In genomic region chr1:9250336-9250585, GRCh38 we compare ENCODE assay signal across 15 cellular contexts. TPM values are rescaled to one million over a fixed set of nuclear protein-coding genes. Genes with fewer than 3 reads are reported as not detected.
DNase-seq lines count a peak whose midpoint lies in the region; FAIRE-seq and TF ChIP-seq lines count a peak whose summit lies in the region.
"Had no signal": no experiment of that assay in that cellular context is flagged by ENCODE, and none has a peak within 500 bp of the region (broad histone marks: within the 10 kb centered on the region; RNA-seq: fewer than 3 reads in every experiment).

No MANE protein-coding gene starts in this region.

- H4K5ac ChIP-seq in H1 (ENCODE audit: insufficient read length, low read depth, low read length): peak overlapping the region; percentile 30

- DNase-seq in Peyer's patch: no peak
- DNase-seq in H1 (ENCODE audit: low read depth in 1 of 2, low spot score in 2 of 2): no peak
- no peak for DNase-seq in NCI-H345 treated with DMSO at 0.1 percent for 48 hours (lab: John Stamatoyannopoulos, UW; ENCODE audit: unreplicated experiment)
- no peak for DNase-seq in HuH-7 (ENCODE audit: low spot score)
- no peak for DNase-seq in activated CD4-positive, alpha-beta T cell treated with anti-CD3 and anti-CD28 coated beads, Interleukin-2, amount 10 ng/mL, durations not matched to agents 24 days and 14 days
- no peak for DNase-seq in activated CD8-positive, alpha-beta memory T cell treated with anti-CD3 and anti-CD28 coated beads for 24 hours
- DNase-seq: activated gamma-delta T cell treated with Interleukin-2 at 50 U/mL for 16 hours; foreskin melanocyte; GOT3; NCI-H1417 treated with DMSO at 0.1 percent for 48 hours; stimulated activated naive CD4-positive, alpha-beta T cell had no signal

- H3K36me3 ChIP-seq in Peyer's patch: peaks cover 0 to 18% (median 0%) of the 10 kb centered on the region in 3 donors
- no peaks in the 10 kb centered on the region for H3K36me3 ChIP-seq in H1 (ENCODE audit: control insufficient read depth in 2 of 4, insufficient read depth in 4 of 4, low read length in 3 of 4)

- no peak overlapping the region for H2AFZ ChIP-seq in H1 (ENCODE audit: low read length)

- H3K79me1 ChIP-seq in H1 (ENCODE audit: low read depth, low read length): no peaks in the 10 kb centered on the region

- peak overlapping the region in 3 of 4 donors; percentile 43 to 85 (median 79) for H3K27ac ChIP-seq in Peyer's patch
- H3K27ac ChIP-seq in H1 (ENCODE audit: low read depth, low read length): no peak overlapping the region
- H3K27ac ChIP-seq in temporal lobe (ENCODE audit: low read depth, low read length): peak overlapping the region; percentile 6
- H3K27ac ChIP-seq: BLaER1 had no signal

- H3K4me1 ChIP-seq in Peyer's patch (peaks cover 0 to 61% (median 5%) of the 10 kb centered on the region in 4 donors), H1 (replicated peaks in 1 of 4; ENCODE audit: control insufficient read depth in 3 of 4, insufficient read depth in 4 of 4, low read length in 3 of 4) (peaks cover 17 to 37% (median 30%) of the 10 kb centered on the region in 4 experiments)

- no peak overlapping the region for H3K23ac ChIP-seq in H1 (ENCODE audit: insufficient read length)

- H3K9me3 Mint-ChIP-seq in nephron: no peaks in the 10 kb centered on the region
- H3K9me3 Mint-ChIP-seq in activated CD4-positive, alpha-beta T cell treated with anti-CD3 and anti-CD28 coated beads, Interleukin-2, amount 10 ng/mL, durations not matched to agents 24 days and 14 days: no peaks in the 10 kb centered on the region
- H3K9me3 Mint-ChIP-seq: immature natural killer cell had no signal

- H3K27me3 Mint-ChIP-seq in nephron (ENCODE audit: low read depth): no peaks in the 10 kb centered on the region
- H3K27me3 Mint-ChIP-seq in activated CD4-positive, alpha-beta T cell treated with anti-CD3 and anti-CD28 coated beads, Interleukin-2, amount 10 ng/mL, durations not matched to agents 24 days and 14 days: no peaks in the 10 kb centered on the region

- POLR2A ChIA-PET in H1 (lab: Charles Lee; ENCODE audit: partially characterized antibody): interaction anchor here (0.8 to 2.1 kb wide), 6 partner anchors 9 to 370 kb away, joined by 3 to 8 read pairs (median 3); no protein-coding TSS in a partner anchor

- no peak overlapping the region for H2AK5ac ChIP-seq in H1 (ENCODE audit: low read depth, low read length)

- H3K27ac Mint-ChIP-seq in nephron: peak overlapping the region; percentile 62 to 79 (median 63)
- H3K27ac Mint-ChIP-seq in activated CD4-positive, alpha-beta T cell treated with anti-CD3 and anti-CD28 coated beads, Interleukin-2, amount 10 ng/mL, durations not matched to agents 24 days and 14 days: no peak overlapping the region
- H3K27ac Mint-ChIP-seq: immature natural killer cell had no signal

- no peak for TF ChIP-seq EP300 in H1 (IDR thresholded peaks at IDR 0.05; ENCODE audit: borderline replicate concordance in 1 of 2, low read depth in 2 of 2, low read length in 2 of 2)

- TF ChIP-seq RAD21 in H1 (IDR thresholded peaks at IDR 0.05 in 1 of 2, conservative IDR thresholded peaks at IDR 0.05 in 1 of 2; ENCODE audit: low read depth in 2 of 2, low read length in 2 of 2): no peak

- intact Hi-C loops in activated CD4-positive, alpha-beta T cell treated with anti-CD3 and anti-CD28 coated beads, Interleukin-2, amount 10 ng/mL, durations not matched to agents 24 days and 14 days (cut with micrococcal nuclease): no loop called here

- no peaks in the 10 kb centered on the region for H3K79me2 ChIP-seq in H1 (ENCODE audit: control insufficient read depth in 1 of 2, insufficient read depth in 2 of 2, low read length in 2 of 2)

- H2BK5ac ChIP-seq in H1 (ENCODE audit: low read depth, low read length): 0 out of 2 replicates have a peak overlapping the region, but pooled peaks have one; percentile 36

- peak overlapping the region; percentile 32; the same call in 1 of the 2 replicates for H2BK12ac ChIP-seq in H1 (ENCODE audit: low read depth, low read length)

- H3K4me2 ChIP-seq in H1 (ENCODE audit: insufficient read depth in 1 of 2, low read depth in 2 of 2, low read length in 2 of 2): no peak overlapping the region
- H3K4me2 ChIP-seq: BLaER1 had no signal

- TF ChIP-seq CTCF in Peyer's patch (IDR thresholded peaks at IDR 0.05) (no peak), H1 (IDR thresholded peaks at IDR 0.05; ENCODE audit: control extremely low read depth in 1 of 3, insufficient read depth in 1 of 3, low read depth in 1 of 3, low read length in 3 of 3) (no peak), nephron (IDR thresholded peaks at IDR 0.05; ENCODE audit: unreplicated experiment in 3 of 3) (no peak)

- 0 out of 2 replicates have a peak, but pooled peaks cover 2% of the 10 kb centered on the region for H3K23me2 ChIP-seq in H1 (ENCODE audit: low read depth, low read length)

- peak overlapping the region; percentile 86; the same call in 1 of the 2 replicates for H3K18ac ChIP-seq in H1 (ENCODE audit: extremely low read depth, low read length)

- peaks cover 23% of the 10 kb centered on the region for H3K36me3 Mint-ChIP-seq in nephron (ENCODE audit: low read depth)
- H3K36me3 Mint-ChIP-seq in activated CD4-positive, alpha-beta T cell treated with anti-CD3 and anti-CD28 coated beads, Interleukin-2, amount 10 ng/mL, durations not matched to agents 24 days and 14 days (ENCODE audit: low read depth): peaks cover 20% of the 10 kb centered on the region

- no peak overlapping the region for H2BK20ac ChIP-seq in H1 (ENCODE audit: low read length)

- H3K4me3 ChIP-seq in Peyer's patch (peak overlapping the region in 1 of 4 donors; percentile 28), H1 (ENCODE audit: extremely low read depth in 1 of 4, insufficient read depth in 2 of 4, low read depth in 3 of 4, low read length in 4 of 4) (no peak overlapping the region)
- H3K4me3 ChIP-seq: BLaER1 had no signal

- TF ChIP-seq POLR2A in Peyer's patch (IDR thresholded peaks at IDR 0.05) (no peak), H1 (IDR thresholded peaks at IDR 0.05; ENCODE audit: control extremely low read depth in 1 of 2, low read depth in 2 of 2, low read length in 2 of 2) (no peak)

- CTCF ChIA-PET in H1 (lab: Charles Lee; ENCODE audit: partially characterized antibody): interaction anchor here (0.6 to 12.2 kb wide), 27 partner anchors 10 to 344 kb away, joined by 3 to 127 read pairs (median 4); partner anchors contain the start of gene H6PD

- H4K20me1 ChIP-seq in H1 (replicated peaks in 1 of 2; ENCODE audit: control insufficient read depth in 1 of 2, insufficient read depth in 2 of 2, low read length in 2 of 2): peaks cover 0 to 1% of the 10 kb centered on the region in 2 experiments

- H3K4me1 Mint-ChIP-seq in nephron: peaks cover 47% of the 10 kb centered on the region
- peaks cover 15% of the 10 kb centered on the region for H3K4me1 Mint-ChIP-seq in activated CD4-positive, alpha-beta T cell treated with anti-CD3 and anti-CD28 coated beads, Interleukin-2, amount 10 ng/mL, durations not matched to agents 24 days and 14 days

- H2BK15ac ChIP-seq in H1 (ENCODE audit: low read length): no peak overlapping the region

- no CpG with 5 or more reads among the region's 4 CpGs for WGBS in H1 (ENCODE audit: extremely low coverage in 1 of 2, insufficient coverage in 1 of 2, insufficient read length in 1 of 2, insufficient replicate concordance in 2 of 2, low coverage in 1 of 2, low lambda C conversion rate in 2 of 2, missing lambda C conversion rate in 1 of 2), 2 experiments

- H3K9me3 ChIP-seq in Peyer's patch (no peaks in the 10 kb centered on the region), H1 (ENCODE audit: insufficient read depth in 2 of 2, low read depth in 1 of 2, low read length in 1 of 2) (no peaks in the 10 kb centered on the region)
- H3K9me3 ChIP-seq: BLaER1 had no signal

- H4K91ac ChIP-seq in H1 (replicated peaks; ENCODE audit: insufficient read length, low read length): peak overlapping the region; percentile 78

- H4K8ac ChIP-seq in H1 (ENCODE audit: extremely low read depth, insufficient read depth, low read length): no peak overlapping the region

- no peak overlapping the region for H3K4ac ChIP-seq in H1 (replicated peaks; ENCODE audit: insufficient read length, low read depth, low read length)

- H3K56ac ChIP-seq in H1 (replicated peaks; ENCODE audit: insufficient read length, low read depth, low read length): no peak overlapping the region

- no peak overlapping the region; a peak in 1 of 7 replicates for H3K9ac ChIP-seq in H1 (replicated peaks in 1 of 4; ENCODE audit: extremely low read depth in 1 of 4, low read depth in 3 of 4, low read length in 3 of 4)
- H3K9ac ChIP-seq: BLaER1 had no signal

- peak overlapping the region in 1 of 3 experiments; percentile 19 for H3K4me3 Mint-ChIP-seq in nephron
- H3K4me3 Mint-ChIP-seq in activated CD4-positive, alpha-beta T cell treated with anti-CD3 and anti-CD28 coated beads, Interleukin-2, amount 10 ng/mL, durations not matched to agents 24 days and 14 days: no peak overlapping the region
- H3K4me3 Mint-ChIP-seq: immature natural killer cell had no signal

- H3K27me3 ChIP-seq in Peyer's patch (no peaks in the 10 kb centered on the region), H1 (replicated peaks in 1 of 4; ENCODE audit: control insufficient read depth in 3 of 4, extremely low read depth in 1 of 4, insufficient read depth in 3 of 4, low read length in 3 of 4) (no peaks in the 10 kb centered on the region; a peak in 1 of 7 replicates)
- H3K27me3 ChIP-seq: BLaER1 had no signal

- no peak overlapping the region for H3K14ac ChIP-seq in H1 (ENCODE audit: insufficient read length)

- FAIRE-seq in H1 (lab: Jason Lieb, UNC): no peak

- no peak overlapping the region for H2BK120ac ChIP-seq in H1 (replicated peaks; ENCODE audit: low read depth, low read length)

RNA-seq across cellular contexts. Expression of gene H6PD, which starts 15.7 kb away (rescaled TPM):
- total RNA-seq in Peyer's patch (10 to 100 TPM; 23.1 to 72.9 (median 37.2) TPM), temporal lobe (6.4 TPM)
- 3.8 and 4.0 TPM in 2 replicates for total RNA-seq in H1 (2021; fragmentation: NEBNext Ultra II Directional; extraction: Animal tissue kit (Norgen Biotek cat#: 25700))
- 3.6 and 5.0 TPM in 2 replicates for polyA plus RNA-seq in H1 (2011; rRNA removed)
- polyA plus RNA-seq in H1 (2011; cell fraction: cytosol; rRNA removed): 3.7 TPM
- 6.8 TPM for polyA plus RNA-seq in H1 (2011; cell fraction: nucleus; rRNA removed)
- polyA plus RNA-seq in H1 (2012, experiment 1 of 2): 3.3 to 5.0 TPM (median 3.8 TPM) in 4 replicates
- 3.4 TPM for polyA plus RNA-seq in H1 (2012, experiment 2 of 2)
- polyA plus RNA-seq in H1 (2013, experiment 1 of 2): 5.8 TPM
- polyA plus RNA-seq in H1 (2013, experiment 2 of 2): 4.7 TPM
- 3.8 and 3.9 TPM in 2 replicates for polyA minus RNA-seq in H1 (2011; rRNA and poly(A)+ RNA removed)
- polyA minus RNA-seq in H1 (2011; cell fraction: cytosol; rRNA and poly(A)+ RNA removed): 3.4 TPM
- polyA minus RNA-seq in H1 (2011; cell fraction: nucleus; rRNA and poly(A)+ RNA removed): 3.4 TPM
- 17.4 and 17.7 TPM in 2 replicates for total RNA-seq in activated CD4-positive, alpha-beta T cell treated with anti-CD3 and anti-CD28 coated beads, Interleukin-2, amount 10 ng/mL, durations not matched to agents 24 days and 14 days

RNA-seq across cellular contexts. Expression of gene SPSB1, which starts 42.4 kb away (rescaled TPM):
- 100 to 1,000 TPM in 2 of 4 donors, 10 to 100 TPM in 2; 69.3 to 168 (median 94.1) TPM for total RNA-seq in Peyer's patch
- 4.0 and 5.3 TPM in 2 replicates for total RNA-seq in H1 (2021; fragmentation: NEBNext Ultra II Directional; extraction: Animal tissue kit (Norgen Biotek cat#: 25700))
- 6.4 and 8.2 TPM in 2 replicates for polyA plus RNA-seq in H1 (2011; rRNA removed)
- 5.0 TPM for polyA plus RNA-seq in H1 (2011; cell fraction: cytosol; rRNA removed)
- 5.0 TPM for polyA plus RNA-seq in H1 (2011; cell fraction: nucleus; rRNA removed)
- polyA plus RNA-seq in H1 (2012, experiment 1 of 2): 3.3 to 5.5 TPM (median 4.1 TPM) in 4 replicates
- 4.3 TPM for polyA plus RNA-seq in H1 (2012, experiment 2 of 2)
- 2.6 TPM for polyA plus RNA-seq in H1 (2013, experiment 1 of 2)
- 2.9 TPM for polyA plus RNA-seq in H1 (2013, experiment 2 of 2)
- 5.3 and 7.5 TPM in 2 replicates for polyA minus RNA-seq in H1 (2011; rRNA and poly(A)+ RNA removed)
- polyA minus RNA-seq in H1 (2011; cell fraction: cytosol; rRNA and poly(A)+ RNA removed): 4.0 TPM
- 2.9 TPM for polyA minus RNA-seq in H1 (2011; cell fraction: nucleus; rRNA and poly(A)+ RNA removed)
- total RNA-seq in temporal lobe: 3.0 TPM
- total RNA-seq in activated CD4-positive, alpha-beta T cell treated with anti-CD3 and anti-CD28 coated beads, Interleukin-2, amount 10 ng/mL, durations not matched to agents 24 days and 14 days: 4.8 and 6.2 TPM in 2 replicates
